ENCODE assay signal across 8 cellular contexts in the genomic region with DNA sequence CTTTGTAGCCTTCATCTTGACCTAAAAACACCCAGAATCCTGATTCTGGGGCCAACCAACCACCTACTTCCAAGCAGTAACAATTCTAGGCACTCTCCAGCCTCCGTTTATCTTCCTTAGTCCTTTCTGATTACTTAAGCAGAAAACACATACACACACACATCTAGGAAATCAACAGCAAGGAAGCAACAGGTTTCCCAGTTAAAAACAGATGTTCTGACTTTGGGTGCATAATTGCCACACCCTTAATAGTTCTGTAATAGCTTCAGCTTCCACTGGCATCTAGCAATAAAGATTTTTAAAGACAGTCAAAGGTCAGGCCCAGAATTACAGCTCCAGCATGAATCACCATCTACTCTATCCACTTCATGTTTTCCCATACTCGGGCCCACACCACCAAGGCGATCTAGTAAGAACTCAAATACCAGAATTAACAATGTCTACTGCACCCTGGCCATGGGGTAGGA. TPM values are rescaled to one million over a fixed set of nuclear protein-coding genes. Genes with fewer than 3 reads are reported as not detected.
DNase-seq lines count a peak whose midpoint lies in the region; ATAC-seq and TF ChIP-seq lines count a peak whose summit lies in the region.

No MANE protein-coding gene starts in this region.

- DNase-seq in ELR (ENCODE audit: low read depth) = peak; percentile 80
- DNase-seq in NOMO-1 (lab: John Stamatoyannopoulos, UW; ENCODE audit: unreplicated experiment in 2 of 2) = peak; percentile 39 to 74
- no peak for DNase-seq in endothelial cell (ENCODE audit: low spot score)
- DNase-seq in sigmoid colon = no peak
- DNase-seq in NK-92 (lab: John Stamatoyannopoulos, UW; ENCODE audit: unreplicated experiment) = no peak
- no peak for DNase-seq in NCI-H1092 (lab: John Stamatoyannopoulos, UW)

- 5 to 37% methylated on average over 3 of the region's 3 CpGs for WGBS in sigmoid colon, 2 donors

- H3K4me3 ChIP-seq in sigmoid colon = peak overlapping the region in 1 of 4 donors; percentile 1

- H3K36me3 Mint-ChIP-seq in endothelial cell (ENCODE audit: low read depth, unreplicated experiment) = peaks cover 12% of the 10 kb centered on the region

- TF ChIP-seq CTCF in endothelial cell (IDR thresholded peaks at IDR 0.05; ENCODE audit: unreplicated experiment) = no peak
- no peak for TF ChIP-seq CTCF in sigmoid colon (IDR thresholded peaks at IDR 0.05)

- H3K27me3 ChIP-seq in sigmoid colon = no peaks in the 10 kb centered on the region

- H3K4me3 Mint-ChIP-seq in endothelial cell (ENCODE audit: unreplicated experiment) = peak overlapping the region; percentile 81

- H3K9me3 Mint-ChIP-seq in endothelial cell (ENCODE audit: unreplicated experiment) = no peaks in the 10 kb centered on the region

- H3K27me3 Mint-ChIP-seq in endothelial cell (ENCODE audit: unreplicated experiment) = no peaks in the 10 kb centered on the region

- H3K27ac Mint-ChIP-seq in endothelial cell (ENCODE audit: unreplicated experiment) = no peak overlapping the region

- TF ChIP-seq EP300 in sigmoid colon (IDR thresholded peaks at IDR 0.05) = no peak

- intact Hi-C loops in sigmoid colon (cut with DNase I) = no loop called here

- ATAC-seq in GM18870 (IDR thresholded peaks at IDR 0.05; ENCODE audit: unreplicated experiment) = no peak
- no peak for ATAC-seq in HG02981 (IDR thresholded peaks at IDR 0.05; ENCODE audit: unreplicated experiment)

- TF ChIP-seq POLR2A in sigmoid colon (IDR thresholded peaks at IDR 0.05) = no peak

- peaks cover 0 to 4% (median 0%) of the 10 kb centered on the region in 4 donors for H3K36me3 ChIP-seq in sigmoid colon

- peaks cover 33% of the 10 kb centered on the region for H3K4me1 Mint-ChIP-seq in endothelial cell (ENCODE audit: unreplicated experiment)

- peaks cover 0 to 71% (median 59%) of the 10 kb centered on the region in 4 donors for H3K4me1 ChIP-seq in sigmoid colon

- peak overlapping the region; percentile 93 to 98 (median 96) for H3K27ac ChIP-seq in sigmoid colon

- no peaks in the 10 kb centered on the region for H3K9me3 ChIP-seq in sigmoid colon

RNA-seq across cellular contexts. Expression of gene ARHGAP17, which starts 2.6 kb away (rescaled TPM):
- total RNA-seq in endothelial cell (ENCODE audit: unreplicated experiment) (125 TPM), sigmoid colon (10 to 100 TPM; 27.1 to 44.3 (median 35.5) TPM)
- 10 to 100 TPM; 46.8 to 55.6 (median 50.6) TPM for polyA plus RNA-seq in sigmoid colon

Comparison
In these comparisons a context has a peak if more than half of its experiments do, and no peak if none do; other contexts are left out.
1. DNase-seq: peak in ELR (single experiment) and NOMO-1 (2 of 2); none in endothelial cell (single experiment), sigmoid colon (single experiment), NK-92 (single experiment) and NCI-H1092 (single experiment).